ENCODE assay signal across 1 cellular context in the genomic region with DNA sequence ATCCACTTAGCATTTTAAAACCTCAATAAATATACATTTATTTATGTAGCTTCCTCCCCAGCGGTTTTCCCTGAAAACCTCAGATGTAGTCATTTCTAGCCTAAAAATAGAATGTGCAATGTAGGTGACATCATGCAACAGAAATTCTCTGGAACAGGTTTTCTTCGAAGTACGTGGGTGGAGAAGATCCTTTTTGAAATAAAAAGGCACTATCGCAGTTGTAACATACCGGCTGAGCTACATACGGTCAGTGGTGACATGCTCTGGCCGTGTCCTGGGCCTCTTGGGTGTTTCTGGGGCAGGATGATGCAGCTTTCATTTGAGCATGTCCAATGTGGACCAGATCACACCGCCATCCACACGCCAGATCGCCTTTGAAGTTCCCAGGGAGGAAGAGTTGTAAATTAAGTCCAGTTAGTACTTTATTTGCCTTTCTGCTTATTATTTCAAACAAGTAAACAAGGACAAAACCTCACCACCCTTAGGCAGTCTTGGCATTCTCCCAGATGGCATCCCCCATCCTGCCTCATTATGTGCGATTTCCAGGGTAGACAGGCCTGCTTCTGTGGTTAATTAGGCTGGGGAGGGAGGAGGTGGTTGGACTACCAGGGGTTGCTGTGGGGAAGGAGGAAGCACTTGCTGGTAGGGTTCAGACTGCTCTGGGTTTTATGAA.
TF ChIP-seq lines count a peak whose summit lies in the region.

No MANE protein-coding gene starts in this region.

TF ChIP-seq in HEK293, 187 proteins besides CTCF, POLR2A, EP300 and RAD21 (continued from another document and continues in another):
- TF ChIP-seq ZNF629 (tag by site-specific recombination; IDR thresholded peaks at IDR 0.05) (peak; percentile 82), ZNF837 (tag by site-specific recombination; IDR thresholded peaks at IDR 0.05) (no peak), TRIM28 (IDR thresholded peaks at IDR 0.05; ENCODE audit: borderline replicate concordance, low read length) (0 out of 2 replicates have a peak, but pooled peaks have one; percentile 22), ZNF292 (tag by site-specific recombination; IDR thresholded peaks at IDR 0.05; ENCODE audit: borderline replicate concordance, low read depth) (no peak), ZNF48 (tag by site-specific recombination; IDR thresholded peaks at IDR 0.05) (no peak), FEZF1 (tag by site-specific recombination; IDR thresholded peaks at IDR 0.05) (peak; percentile 69; the same call in 1 of the 2 replicates), ZBTB8A (tag by site-specific recombination; IDR thresholded peaks at IDR 0.05) (0 out of 2 replicates have a peak, but pooled peaks have one; percentile 36), ZNF133 (tag by site-specific recombination; IDR thresholded peaks at IDR 0.05) (0 out of 2 replicates have a peak, but pooled peaks have one; percentile 25), ZNF366 (tag by site-specific recombination; conservative IDR thresholded peaks at IDR 0.05) (peak; percentile 88), ZNF830 (tag by site-specific recombination; IDR thresholded peaks at IDR 0.05; ENCODE audit: low read depth) (no peak), ZNF274 (IDR thresholded peaks at IDR 0.05; ENCODE audit: low read length) (no peak), ZNF274 (tag by site-specific recombination; IDR thresholded peaks at IDR 0.05; ENCODE audit: borderline replicate concordance) (no peak), ZNF423 (tag by site-specific recombination; IDR thresholded peaks at IDR 0.05) (0 out of 2 replicates have a peak, but pooled peaks have one; percentile 13), ZBTB7A (tag by site-specific recombination; IDR thresholded peaks at IDR 0.05; ENCODE audit: low read depth) (no peak), ZNF677 (tag by site-specific recombination; IDR thresholded peaks at IDR 0.05) (no peak), ZNF558 (tag by site-specific recombination; IDR thresholded peaks at IDR 0.05) (no peak), ZNF324 (tag by site-specific recombination; IDR thresholded peaks at IDR 0.05) (peak; percentile 35; the same call in 1 of the 2 replicates), ZNF266 (tag by site-specific recombination; IDR thresholded peaks at IDR 0.05; ENCODE audit: low read depth) (no peak), ZNF202 (tag by site-specific recombination; IDR thresholded peaks at IDR 0.05; ENCODE audit: borderline replicate concordance) (no peak), ZNF561 (tag by site-specific recombination; IDR thresholded peaks at IDR 0.05; ENCODE audit: borderline replicate concordance) (peak; percentile 70; the same call in 1 of the 2 replicates), ZNF433 (tag by site-specific recombination; IDR thresholded peaks at IDR 0.05; ENCODE audit: low read depth) (no peak), SETDB1 (IDR thresholded peaks at IDR 0.05; ENCODE audit: insufficient read length, low read length) (no peak), ZNF132 (tag by site-specific recombination; IDR thresholded peaks at IDR 0.05; ENCODE audit: borderline replicate concordance) (no peak), SP3 (tag by site-specific recombination; IDR thresholded peaks at IDR 0.05) (no peak), ZNF785 (tag by site-specific recombination; IDR thresholded peaks at IDR 0.05) (no peak), WT1 (tag by site-specific recombination; IDR thresholded peaks at IDR 0.05) (peak; percentile 98), ZNF701 (tag by site-specific recombination; IDR thresholded peaks at IDR 0.05) (no peak), ZNF660 (tag by site-specific recombination; IDR thresholded peaks at IDR 0.05) (peak; percentile 49; the same call in 1 of the 2 replicates), ZNF658 (tag by site-specific recombination; IDR thresholded peaks at IDR 0.05) (no peak), IKZF3 (tag by site-specific recombination; IDR thresholded peaks at IDR 0.05) (no peak), KLF16 (tag by site-specific recombination; IDR thresholded peaks at IDR 0.05) (0 out of 2 replicates have a peak, but pooled peaks have one; percentile 50), YY2 (tag by site-specific recombination; IDR thresholded peaks at IDR 0.05) (no peak), GLI2 (tag by site-specific recombination; IDR thresholded peaks at IDR 0.05; ENCODE audit: borderline replicate concordance, low read depth) (peak; percentile 64; the same call in 1 of the 2 replicates), HOXD13 (CRISPR knock-in tag; IDR thresholded peaks at IDR 0.05; ENCODE audit: borderline replicate concordance) (peak; percentile 37; the same call in 1 of the 2 replicates), ZNF777 (tag by site-specific recombination; IDR thresholded peaks at IDR 0.05; ENCODE audit: borderline replicate concordance) (no peak), ZNF623 (tag by site-specific recombination; IDR thresholded peaks at IDR 0.05) (no peak), ZNF23 (tag by site-specific recombination; IDR thresholded peaks at IDR 0.05; ENCODE audit: borderline replicate concordance) (no peak), ZSCAN30 (tag by site-specific recombination; IDR thresholded peaks at IDR 0.05) (no peak), ZBTB21 (tag by site-specific recombination; IDR thresholded peaks at IDR 0.05) (no peak), ZNF169 (tag by site-specific recombination; IDR thresholded peaks at IDR 0.05) (no peak), GLI4 (tag by site-specific recombination; IDR thresholded peaks at IDR 0.05) (no peak)
- TF ChIP-seq, protein P1, sequence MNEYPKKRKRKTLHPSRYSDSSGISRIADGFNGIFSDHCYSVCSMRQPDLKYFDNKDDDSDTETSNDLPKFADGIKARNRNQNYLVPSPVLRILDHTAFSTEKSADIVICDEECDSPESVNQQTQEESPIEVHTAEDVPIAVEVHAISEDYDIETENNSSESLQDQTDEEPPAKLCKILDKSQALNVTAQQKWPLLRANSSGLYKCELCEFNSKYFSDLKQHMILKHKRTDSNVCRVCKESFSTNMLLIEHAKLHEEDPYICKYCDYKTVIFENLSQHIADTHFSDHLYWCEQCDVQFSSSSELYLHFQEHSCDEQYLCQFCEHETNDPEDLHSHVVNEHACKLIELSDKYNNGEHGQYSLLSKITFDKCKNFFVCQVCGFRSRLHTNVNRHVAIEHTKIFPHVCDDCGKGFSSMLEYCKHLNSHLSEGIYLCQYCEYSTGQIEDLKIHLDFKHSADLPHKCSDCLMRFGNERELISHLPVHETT (tag by site-specific recombination; IDR thresholded peaks at IDR 0.05) = peak; percentile 64; the same call in 1 of the 2 replicates
- TF ChIP-seq, protein P2, sequence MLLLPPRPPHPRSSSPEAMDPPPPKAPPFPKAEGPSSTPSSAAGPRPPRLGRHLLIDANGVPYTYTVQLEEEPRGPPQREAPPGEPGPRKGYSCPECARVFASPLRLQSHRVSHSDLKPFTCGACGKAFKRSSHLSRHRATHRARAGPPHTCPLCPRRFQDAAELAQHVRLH (tag by site-specific recombination; IDR thresholded peaks at IDR 0.05) = 0 out of 2 replicates have a peak, but pooled peaks have one; percentile 44
- TF ChIP-seq, protein P3, sequence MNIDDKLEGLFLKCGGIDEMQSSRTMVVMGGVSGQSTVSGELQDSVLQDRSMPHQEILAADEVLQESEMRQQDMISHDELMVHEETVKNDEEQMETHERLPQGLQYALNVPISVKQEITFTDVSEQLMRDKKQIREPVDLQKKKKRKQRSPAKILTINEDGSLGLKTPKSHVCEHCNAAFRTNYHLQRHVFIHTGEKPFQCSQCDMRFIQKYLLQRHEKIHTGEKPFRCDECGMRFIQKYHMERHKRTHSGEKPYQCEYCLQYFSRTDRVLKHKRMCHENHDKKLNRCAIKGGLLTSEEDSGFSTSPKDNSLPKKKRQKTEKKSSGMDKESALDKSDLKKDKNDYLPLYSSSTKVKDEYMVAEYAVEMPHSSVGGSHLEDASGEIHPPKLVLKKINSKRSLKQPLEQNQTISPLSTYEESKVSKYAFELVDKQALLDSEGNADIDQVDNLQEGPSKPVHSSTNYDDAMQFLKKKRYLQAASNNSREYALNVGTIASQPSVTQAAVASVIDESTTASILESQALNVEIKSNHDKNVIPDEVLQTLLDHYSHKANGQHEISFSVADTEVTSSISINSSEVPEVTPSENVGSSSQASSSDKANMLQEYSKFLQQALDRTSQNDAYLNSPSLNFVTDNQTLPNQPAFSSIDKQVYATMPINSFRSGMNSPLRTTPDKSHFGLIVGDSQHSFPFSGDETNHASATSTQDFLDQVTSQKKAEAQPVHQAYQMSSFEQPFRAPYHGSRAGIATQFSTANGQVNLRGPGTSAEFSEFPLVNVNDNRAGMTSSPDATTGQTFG (tag by site-specific recombination; IDR thresholded peaks at IDR 0.05; ENCODE audit: borderline replicate concordance) = no peak
- TF ChIP-seq, protein P4, sequence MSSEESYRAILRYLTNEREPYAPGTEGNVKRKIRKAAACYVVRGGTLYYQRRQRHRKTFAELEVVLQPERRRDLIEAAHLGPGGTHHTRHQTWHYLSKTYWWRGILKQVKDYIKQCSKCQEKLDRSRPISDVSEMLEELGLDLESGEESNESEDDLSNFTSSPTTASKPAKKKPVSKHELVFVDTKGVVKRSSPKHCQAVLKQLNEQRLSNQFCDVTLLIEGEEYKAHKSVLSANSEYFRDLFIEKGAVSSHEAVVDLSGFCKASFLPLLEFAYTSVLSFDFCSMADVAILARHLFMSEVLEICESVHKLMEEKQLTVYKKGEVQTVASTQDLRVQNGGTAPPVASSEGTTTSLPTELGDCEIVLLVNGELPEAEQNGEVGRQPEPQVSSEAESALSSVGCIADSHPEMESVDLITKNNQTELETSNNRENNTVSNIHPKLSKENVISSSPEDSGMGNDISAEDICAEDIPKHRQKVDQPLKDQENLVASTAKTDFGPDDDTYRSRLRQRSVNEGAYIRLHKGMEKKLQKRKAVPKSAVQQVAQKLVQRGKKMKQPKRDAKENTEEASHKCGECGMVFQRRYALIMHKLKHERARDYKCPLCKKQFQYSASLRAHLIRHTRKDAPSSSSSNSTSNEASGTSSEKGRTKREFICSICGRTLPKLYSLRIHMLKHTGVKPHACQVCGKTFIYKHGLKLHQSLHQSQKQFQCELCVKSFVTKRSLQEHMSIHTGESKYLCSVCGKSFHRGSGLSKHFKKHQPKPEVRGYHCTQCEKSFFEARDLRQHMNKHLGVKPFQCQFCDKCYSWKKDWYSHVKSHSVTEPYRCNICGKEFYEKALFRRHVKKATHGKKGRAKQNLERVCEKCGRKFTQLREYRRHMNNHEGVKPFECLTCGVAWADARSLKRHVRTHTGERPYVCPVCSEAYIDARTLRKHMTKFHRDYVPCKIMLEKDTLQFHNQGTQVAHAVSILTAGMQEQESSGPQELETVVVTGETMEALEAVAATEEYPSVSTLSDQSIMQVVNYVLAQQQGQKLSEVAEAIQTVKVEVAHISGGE (tag by site-specific recombination; conservative IDR thresholded peaks at IDR 0.05; ENCODE audit: low read depth) = no peak
- TF ChIP-seq, protein P5, sequence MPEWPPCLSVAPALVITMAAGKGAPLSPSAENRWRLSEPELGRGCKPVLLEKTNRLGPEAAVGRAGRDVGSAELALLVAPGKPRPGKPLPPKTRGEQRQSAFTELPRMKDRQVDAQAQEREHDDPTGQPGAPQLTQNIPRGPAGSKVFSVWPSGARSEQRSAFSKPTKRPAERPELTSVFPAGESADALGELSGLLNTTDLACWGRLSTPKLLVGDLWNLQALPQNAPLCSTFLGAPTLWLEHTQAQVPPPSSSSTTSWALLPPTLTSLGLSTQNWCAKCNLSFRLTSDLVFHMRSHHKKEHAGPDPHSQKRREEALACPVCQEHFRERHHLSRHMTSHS (tag by site-specific recombination; IDR thresholded peaks at IDR 0.05) = no peak
- TF ChIP-seq, protein P6, sequence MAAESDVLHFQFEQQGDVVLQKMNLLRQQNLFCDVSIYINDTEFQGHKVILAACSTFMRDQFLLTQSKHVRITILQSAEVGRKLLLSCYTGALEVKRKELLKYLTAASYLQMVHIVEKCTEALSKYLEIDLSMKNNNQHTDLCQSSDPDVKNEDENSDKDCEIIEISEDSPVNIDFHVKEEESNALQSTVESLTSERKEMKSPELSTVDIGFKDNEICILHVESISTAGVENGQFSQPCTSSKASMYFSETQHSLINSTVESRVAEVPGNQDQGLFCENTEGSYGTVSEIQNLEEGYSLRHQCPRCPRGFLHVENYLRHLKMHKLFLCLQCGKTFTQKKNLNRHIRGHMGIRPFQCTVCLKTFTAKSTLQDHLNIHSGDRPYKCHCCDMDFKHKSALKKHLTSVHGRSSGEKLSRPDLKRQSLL (tag by site-specific recombination; IDR thresholded peaks at IDR 0.05) = no peak
- TF ChIP-seq, protein P7, sequence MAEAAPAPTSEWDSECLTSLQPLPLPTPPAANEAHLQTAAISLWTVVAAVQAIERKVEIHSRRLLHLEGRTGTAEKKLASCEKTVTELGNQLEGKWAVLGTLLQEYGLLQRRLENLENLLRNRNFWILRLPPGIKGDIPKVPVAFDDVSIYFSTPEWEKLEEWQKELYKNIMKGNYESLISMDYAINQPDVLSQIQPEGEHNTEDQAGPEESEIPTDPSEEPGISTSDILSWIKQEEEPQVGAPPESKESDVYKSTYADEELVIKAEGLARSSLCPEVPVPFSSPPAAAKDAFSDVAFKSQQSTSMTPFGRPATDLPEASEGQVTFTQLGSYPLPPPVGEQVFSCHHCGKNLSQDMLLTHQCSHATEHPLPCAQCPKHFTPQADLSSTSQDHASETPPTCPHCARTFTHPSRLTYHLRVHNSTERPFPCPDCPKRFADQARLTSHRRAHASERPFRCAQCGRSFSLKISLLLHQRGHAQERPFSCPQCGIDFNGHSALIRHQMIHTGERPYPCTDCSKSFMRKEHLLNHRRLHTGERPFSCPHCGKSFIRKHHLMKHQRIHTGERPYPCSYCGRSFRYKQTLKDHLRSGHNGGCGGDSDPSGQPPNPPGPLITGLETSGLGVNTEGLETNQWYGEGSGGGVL (tag by site-specific recombination; IDR thresholded peaks at IDR 0.05) = peak; percentile 66
- TF ChIP-seq, protein P8, sequence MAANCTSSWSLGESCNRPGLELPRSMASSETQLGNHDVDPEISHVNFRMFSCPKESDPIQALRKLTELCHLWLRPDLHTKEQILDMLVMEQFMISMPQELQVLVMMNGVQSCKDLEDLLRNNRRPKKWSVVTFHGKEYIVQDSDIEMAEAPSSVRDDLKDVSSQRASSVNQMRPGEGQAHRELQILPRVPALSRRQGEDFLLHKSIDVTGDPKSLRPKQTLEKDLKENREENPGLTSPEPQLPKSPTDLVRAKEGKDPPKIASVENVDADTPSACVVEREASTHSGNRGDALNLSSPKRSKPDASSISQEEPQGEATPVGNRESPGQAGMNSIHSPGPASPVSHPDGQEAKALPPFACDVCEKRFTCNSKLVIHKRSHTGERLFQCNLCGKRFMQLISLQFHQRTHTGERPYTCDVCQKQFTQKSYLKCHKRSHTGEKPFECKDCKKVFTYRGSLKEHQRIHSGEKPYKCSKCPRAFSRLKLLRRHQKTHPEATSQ (tag by site-specific recombination; IDR thresholded peaks at IDR 0.05) = no peak
- TF ChIP-seq, protein P9, sequence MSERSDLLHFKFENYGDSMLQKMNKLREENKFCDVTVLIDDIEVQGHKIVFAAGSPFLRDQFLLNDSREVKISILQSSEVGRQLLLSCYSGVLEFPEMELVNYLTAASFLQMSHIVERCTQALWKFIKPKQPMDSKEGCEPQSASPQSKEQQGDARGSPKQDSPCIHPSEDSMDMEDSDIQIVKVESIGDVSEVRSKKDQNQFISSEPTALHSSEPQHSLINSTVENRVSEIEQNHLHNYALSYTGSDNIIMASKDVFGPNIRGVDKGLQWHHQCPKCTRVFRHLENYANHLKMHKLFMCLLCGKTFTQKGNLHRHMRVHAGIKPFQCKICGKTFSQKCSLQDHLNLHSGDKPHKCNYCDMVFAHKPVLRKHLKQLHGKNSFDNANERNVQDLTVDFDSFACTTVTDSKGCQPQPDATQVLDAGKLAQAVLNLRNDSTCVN (tag by site-specific recombination; optimal IDR thresholded peaks at IDR 0.05) = no peak
